Comparison of ENCODE assay signal across 13 cellular contexts in the genomic region with DNA sequence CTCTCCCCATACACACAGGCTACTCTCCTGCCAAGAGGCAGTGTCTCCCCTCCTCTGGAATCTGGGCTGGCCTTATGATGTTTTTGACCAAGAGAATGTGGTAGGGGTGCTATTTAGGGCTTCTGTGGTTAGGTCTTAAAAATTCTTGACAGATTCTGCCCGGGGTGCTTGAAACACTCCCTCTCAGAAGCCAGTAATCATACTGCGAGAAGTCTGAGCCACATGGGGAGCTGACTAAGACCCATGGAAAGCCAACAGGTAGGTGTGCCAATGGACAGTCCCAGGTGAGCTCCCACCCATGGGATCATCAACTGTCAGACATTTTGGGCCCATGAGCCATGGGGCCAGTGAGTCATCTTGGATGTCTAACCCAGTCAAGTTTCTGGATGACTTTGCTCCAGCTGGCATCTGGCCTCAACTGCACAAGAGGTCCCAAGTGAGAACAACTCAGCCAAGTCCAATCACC.
A peak's percentile ranks its signal among the peaks of the same experiment; 100 is the strongest.
DNase-seq lines count a peak whose midpoint lies in the region; ATAC-seq and TF ChIP-seq lines count a peak whose summit lies in the region.
"Had no signal": no experiment of that assay in that cellular context is flagged by ENCODE, and none has a peak within 500 bp of the region (broad histone marks: within the 10 kb centered on the region; RNA-seq: fewer than 3 reads in every experiment).

No MANE protein-coding gene starts in this region.

- no peaks in the 10 kb centered on the region for H3K9me3 ChIP-seq in mucosa of descending colon
- no peaks in the 10 kb centered on the region for H3K9me3 ChIP-seq in right lobe of liver
- H3K9me3 ChIP-seq: SJSA1, testis had no signal

- H3K27ac Mint-ChIP-seq in natural killer cell treated with Interleukin-12 subunit alpha and Interleukin-12 subunit beta and Interleukin-15 and Interleukin-18, amount 100 ng/mL, for 72 hours = no peak overlapping the region
- H3K27ac Mint-ChIP-seq: H9 had no signal

- peak; percentile 10 for DNase-seq in GM06990 (ENCODE audit: extremely low read depth, insufficient read length)
- peak; percentile 3 for DNase-seq in fibroblast of villous mesenchyme (ENCODE audit: low read depth)
- DNase-seq in mucosa of descending colon = no peak
- no peak for DNase-seq in natural killer cell treated with Interleukin-12 subunit alpha and Interleukin-12 subunit beta and Interleukin-15 and Interleukin-18, amount 100 ng/mL, for 72 hours (ENCODE audit: low spot score)
- no peak for DNase-seq in right lobe of liver
- no peak for DNase-seq in NCI-H1436 treated with DMSO at 0.1 percent for 48 hours (lab: John Stamatoyannopoulos, UW)
- DNase-seq: H9, left cardiac atrium, MM.1S, testis had no signal

- H3K4me1 Mint-ChIP-seq in natural killer cell treated with Interleukin-12 subunit alpha and Interleukin-12 subunit beta and Interleukin-15 and Interleukin-18, amount 100 ng/mL, for 72 hours (ENCODE audit: low read depth in 2 of 2) = no peaks in the 10 kb centered on the region

- H3K4me1 ChIP-seq in mucosa of descending colon (ENCODE audit: low read depth) (no peaks in the 10 kb centered on the region), right lobe of liver (no peaks in the 10 kb centered on the region)
- H3K4me1 ChIP-seq: SJSA1, testis had no signal

- intact Hi-C loops in mucosa of descending colon (cut with DNase I, micrococcal nuclease) = no loop called here
- intact Hi-C loops in right lobe of liver (cut with DNase I) = no loop called here

- 94% methylated on average over 2 of the region's 2 CpGs for WGBS in right lobe of liver (ENCODE audit: insufficient coverage, low coverage, low lambda C conversion rate, missing lambda C conversion rate)

- H3K9me3 Mint-ChIP-seq in natural killer cell treated with Interleukin-12 subunit alpha and Interleukin-12 subunit beta and Interleukin-15 and Interleukin-18, amount 100 ng/mL, for 72 hours = no peaks in the 10 kb centered on the region

- no peak overlapping the region for H3K4me3 Mint-ChIP-seq in natural killer cell treated with Interleukin-12 subunit alpha and Interleukin-12 subunit beta and Interleukin-15 and Interleukin-18, amount 100 ng/mL, for 72 hours
- H3K4me3 Mint-ChIP-seq: H9 had no signal

- H3K27me3 ChIP-seq in GM06990 (replicated peaks; ENCODE audit: control insufficient read depth, insufficient read depth, low read length) (no peaks in the 10 kb centered on the region), right lobe of liver (no peaks in the 10 kb centered on the region)
- H3K27me3 ChIP-seq: SJSA1, testis had no signal

- no peaks in the 10 kb centered on the region for H3K27me3 Mint-ChIP-seq in natural killer cell treated with Interleukin-12 subunit alpha and Interleukin-12 subunit beta and Interleukin-15 and Interleukin-18, amount 100 ng/mL, for 72 hours

- ATAC-seq in GM21360 (IDR thresholded peaks at IDR 0.05; ENCODE audit: unreplicated experiment) (peak; percentile 44), HG03460 (IDR thresholded peaks at IDR 0.05; ENCODE audit: unreplicated experiment) (peak; percentile 63), mucosa of descending colon (no peak), right lobe of liver (no peak)
- no peak for ATAC-seq in natural killer cell treated with Interleukin-12 subunit alpha and Interleukin-12 subunit beta and Interleukin-15 and Interleukin-18, amount 100 ng/mL, for 72 hours
- ATAC-seq: left cardiac atrium had no signal

- H3K36me3 ChIP-seq in GM06990 (ENCODE audit: control insufficient read depth, insufficient read depth, low read length) (no peaks in the 10 kb centered on the region), mucosa of descending colon (ENCODE audit: low read depth) (no peaks in the 10 kb centered on the region), right lobe of liver (no peaks in the 10 kb centered on the region)
- H3K36me3 ChIP-seq: SJSA1 had no signal

- H3K36me3 Mint-ChIP-seq in natural killer cell treated with Interleukin-12 subunit alpha and Interleukin-12 subunit beta and Interleukin-15 and Interleukin-18, amount 100 ng/mL, for 72 hours = peaks cover 6% of the 10 kb centered on the region

- TF ChIP-seq CTCF in GM06990 (IDR thresholded peaks at IDR 0.05; ENCODE audit: insufficient read depth, low read length, poor library complexity, severe bottlenecking) = no peak
- TF ChIP-seq CTCF in fibroblast of villous mesenchyme (IDR thresholded peaks at IDR 0.05; ENCODE audit: insufficient read depth, low read depth, low read length) = no peak
- no peak for TF ChIP-seq CTCF in mucosa of descending colon (IDR thresholded peaks at IDR 0.05)
- TF ChIP-seq CTCF in right lobe of liver (IDR thresholded peaks at IDR 0.05) = no peak

- no peak for TF ChIP-seq POLR2A in right lobe of liver (IDR thresholded peaks at IDR 0.05)

- H3K4me3 ChIP-seq in GM06990 (replicated peaks; ENCODE audit: low read depth, low read length) = no peak overlapping the region
- H3K4me3 ChIP-seq in fibroblast of villous mesenchyme (ENCODE audit: low read depth, low read length) = no peak overlapping the region
- no peak overlapping the region for H3K4me3 ChIP-seq in mucosa of descending colon
- H3K4me3 ChIP-seq in right lobe of liver = no peak overlapping the region
- H3K4me3 ChIP-seq: SJSA1, testis had no signal

- H3K27ac ChIP-seq in right lobe of liver = no peak overlapping the region
- H3K27ac ChIP-seq: SJSA1, testis had no signal

Comparison
In these comparisons a context has a peak if more than half of its experiments do, and no peak if none do; other contexts are left out.
1. DNase-seq: peak in GM06990 (single experiment) and fibroblast of villous mesenchyme (single experiment); none in mucosa of descending colon (0 of 3), natural killer cell treated with Interleukin-12 subunit alpha and Interleukin-12 subunit beta and Interleukin-15 and Interleukin-18, amount 100 ng/mL, for 72 hours (single experiment), right lobe of liver (0 of 3) and NCI-H1436 treated with DMSO at 0.1 percent for 48 hours (single experiment).
2. ATAC-seq: peak in GM21360 (single experiment) and HG03460 (single experiment); none in mucosa of descending colon (single experiment), natural killer cell treated with Interleukin-12 subunit alpha and Interleukin-12 subunit beta and Interleukin-15 and Interleukin-18, amount 100 ng/mL, for 72 hours (0 of 2) and right lobe of liver (0 of 4).